ENCODE assay signal across 9 cellular contexts in the genomic region with DNA sequence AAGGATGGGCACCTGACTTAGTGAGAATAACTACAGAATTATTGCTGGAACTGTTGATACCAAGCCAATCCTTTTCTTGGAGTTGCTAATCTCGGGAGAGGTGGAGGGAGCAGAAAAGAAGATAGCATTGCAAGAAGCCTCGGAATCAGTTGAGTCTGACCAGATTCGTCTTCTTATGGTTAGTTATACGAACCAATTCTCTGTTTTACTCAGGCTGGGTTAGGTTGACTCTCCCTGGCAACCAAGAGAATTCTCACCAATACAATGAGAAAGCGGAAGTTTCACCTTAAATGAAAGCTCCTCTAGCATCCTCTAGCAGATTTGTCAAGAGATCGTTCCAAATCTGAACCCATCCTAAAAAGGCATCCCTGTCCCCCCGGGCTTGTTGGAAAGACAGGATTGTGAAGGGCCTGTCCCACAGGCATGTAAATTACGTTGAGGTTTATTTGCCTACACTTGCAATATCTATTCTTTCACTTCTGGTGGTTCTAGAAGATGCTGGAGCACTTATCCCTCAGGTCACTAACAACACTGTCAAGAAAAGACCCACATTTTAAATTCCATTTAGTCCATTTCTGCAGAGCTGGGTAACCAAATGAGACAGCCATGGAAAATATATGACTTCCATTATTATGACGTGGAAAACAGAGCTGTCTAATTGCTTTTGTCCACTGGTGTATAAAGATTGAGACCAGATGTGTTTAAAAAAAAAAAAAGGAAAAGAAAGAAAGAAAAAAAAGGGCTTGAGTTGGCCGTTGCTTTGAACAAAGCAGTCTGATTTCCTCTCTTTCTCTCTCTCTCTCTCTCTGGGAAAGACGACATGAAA. TPM values are rescaled to one million over a fixed set of nuclear protein-coding genes. Genes with fewer than 3 reads are reported as not detected.
DNase-seq lines count a peak whose midpoint lies in the region; ATAC-seq and TF ChIP-seq lines count a peak whose summit lies in the region.
"Had no signal": no experiment of that assay in that cellular context is flagged by ENCODE, and none has a peak within 500 bp of the region (broad histone marks: within the 10 kb centered on the region; RNA-seq: fewer than 3 reads in every experiment).

No MANE protein-coding gene starts in this region.

- peaks cover 27% of the 10 kb centered on the region for H3F3A ChIP-seq in SU-DHL-6 (ENCODE audit: insufficient read depth)

- in situ Hi-C loops in HAP-1 (cut with MboI; ENCODE audit: low sequenced_read_pairs) = no loop called here

- no peaks in the 10 kb centered on the region for H3K9me3 Mint-ChIP-seq in osteocyte (ENCODE audit: unreplicated experiment)

- H3K4me1 Mint-ChIP-seq in osteocyte (ENCODE audit: unreplicated experiment) = peaks cover 9% of the 10 kb centered on the region

- H3K27ac Mint-ChIP-seq in osteocyte (ENCODE audit: unreplicated experiment) = peak overlapping the region; percentile 50

- H3K36me3 ChIP-seq in SU-DHL-6 (ENCODE audit: low read length) = no peaks in the 10 kb centered on the region
- no peaks in the 10 kb centered on the region for H3K36me3 ChIP-seq in HAP-1 (replicated peaks)
- H3K36me3 ChIP-seq: SJSA1 had no signal

- no peaks in the 10 kb centered on the region for H3K36me3 Mint-ChIP-seq in osteocyte (ENCODE audit: unreplicated experiment)

- no peaks in the 10 kb centered on the region for H3K79me2 ChIP-seq in SU-DHL-6 (ENCODE audit: insufficient read depth, low read length)

- peak; percentile 83 for ATAC-seq in GM18861 (IDR thresholded peaks at IDR 0.05; ENCODE audit: unreplicated experiment)
- ATAC-seq in HG02610 (IDR thresholded peaks at IDR 0.05; ENCODE audit: unreplicated experiment) = peak; percentile 79

- peak overlapping the region; percentile 48 for H3K4me3 Mint-ChIP-seq in osteocyte (ENCODE audit: unreplicated experiment)

- H4K20me1 ChIP-seq in SU-DHL-6 (ENCODE audit: low read depth, low read length) = no peaks in the 10 kb centered on the region

- DNase-seq in osteocyte (ENCODE audit: extremely low spot score, unreplicated experiment) (no peak), SKM-1 (lab: John Stamatoyannopoulos, UW; ENCODE audit: unreplicated experiment) (no peak), NCI-H1105 treated with DMSO at 0.1 percent for 48 hours (lab: John Stamatoyannopoulos, UW) (no peak), NCI-H1048 (lab: John Stamatoyannopoulos, UW) (no peak), HAP-1 (ENCODE audit: low spot score in 2 of 2) (no peak)

- peak overlapping the region; percentile 8; the same call in 1 of the 2 replicates for H3K9ac ChIP-seq in SU-DHL-6 (ENCODE audit: low read length)

- H3K4me2 ChIP-seq in SU-DHL-6 (ENCODE audit: low read depth, low read length, poor library complexity, severe bottlenecking) = peak overlapping the region; percentile 46

- no peaks in the 10 kb centered on the region for H3K27me3 Mint-ChIP-seq in osteocyte (ENCODE audit: unreplicated experiment)

- H3K27me3 ChIP-seq in SU-DHL-6 (ENCODE audit: low read length) (no peaks in the 10 kb centered on the region), HAP-1 (ENCODE audit: low read depth) (no peaks in the 10 kb centered on the region)
- H3K27me3 ChIP-seq: SJSA1 had no signal

- no peaks in the 10 kb centered on the region for H3K9me2 ChIP-seq in SU-DHL-6 (replicated peaks; ENCODE audit: insufficient read depth, low read length)

- peak overlapping the region; percentile 84 for H3K27ac ChIP-seq in SU-DHL-6 (ENCODE audit: low read depth, low read length)
- H3K27ac ChIP-seq: SJSA1 had no signal

- no peak overlapping the region for H3K4me3 ChIP-seq in SU-DHL-6 (ENCODE audit: insufficient read depth, low read length, poor library complexity, severe bottlenecking)
- no peak overlapping the region for H3K4me3 ChIP-seq in HAP-1
- H3K4me3 ChIP-seq: SJSA1 had no signal

- peak overlapping the region; percentile 74 for H2AFZ ChIP-seq in SU-DHL-6 (ENCODE audit: low read depth, low read length, severe bottlenecking)

- TF ChIP-seq CTCF in SU-DHL-6 (IDR thresholded peaks at IDR 0.05; ENCODE audit: insufficient read depth, low read length, poor library complexity, severe bottlenecking) (no peak), osteocyte (IDR thresholded peaks at IDR 0.05) (no peak)

- H3K4me1 ChIP-seq in HAP-1 = no peaks in the 10 kb centered on the region

- H3K9me3 ChIP-seq in SU-DHL-6 (ENCODE audit: insufficient read depth, low read length) (no peaks in the 10 kb centered on the region), HAP-1 (no peaks in the 10 kb centered on the region)
- H3K9me3 ChIP-seq: SJSA1 had no signal

RNA-seq across cellular contexts. Expression of gene UBE2E1, which starts 43.3 kb away (rescaled TPM):
- 98.5 and 104 TPM in 2 replicates for total RNA-seq in osteocyte
